Comparison of ENCODE assay signal across 17 cellular contexts in the genomic region with DNA sequence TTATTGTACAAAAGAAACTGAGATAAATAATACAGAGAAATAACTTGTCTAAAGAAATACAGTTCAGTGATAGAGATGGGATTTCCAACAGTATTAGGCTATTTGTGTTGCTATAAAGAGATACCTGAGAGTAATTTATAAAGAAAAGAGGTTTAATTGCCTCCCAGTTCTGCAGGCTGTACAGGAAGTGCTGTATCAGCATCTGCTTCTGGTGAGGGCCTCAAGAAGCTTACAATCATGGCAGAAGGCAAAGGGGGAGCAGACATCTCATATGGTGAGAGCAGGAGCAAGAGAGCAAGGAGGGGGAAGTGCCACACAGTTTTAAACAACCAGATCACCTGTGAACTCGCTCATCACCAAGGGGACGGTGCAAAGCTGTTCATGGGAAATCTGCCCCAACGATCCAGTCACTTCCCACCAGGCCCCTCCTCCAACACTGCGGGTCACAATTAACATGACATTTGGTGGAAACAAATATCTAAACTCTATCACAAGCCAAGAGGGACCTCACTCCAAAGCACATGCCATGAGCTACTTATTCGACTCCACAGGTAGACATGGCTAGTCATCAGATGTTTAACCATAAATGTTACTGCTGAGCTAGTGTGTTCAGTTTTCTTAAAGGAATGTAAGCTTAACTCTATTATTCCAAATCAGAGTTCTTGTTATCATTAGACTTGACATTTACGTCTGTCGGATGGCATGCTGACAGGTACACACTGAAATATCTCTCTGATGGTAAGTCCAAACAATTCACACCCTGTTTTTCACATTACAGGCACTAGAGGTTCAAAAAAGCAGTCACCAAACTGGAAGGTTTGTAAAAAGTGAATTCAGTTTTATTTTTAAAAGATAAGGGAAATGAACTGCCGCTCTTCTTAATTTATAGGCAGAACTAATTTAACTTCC.
DNase-seq lines count a peak whose midpoint lies in the region; FAIRE-seq and TF ChIP-seq lines count a peak whose summit lies in the region.
"Had no signal": no experiment of that assay in that cellular context is flagged by ENCODE, and none has a peak within 500 bp of the region (broad histone marks: within the 10 kb centered on the region; RNA-seq: fewer than 3 reads in every experiment).

No MANE protein-coding gene starts in this region.

- H2AFZ ChIP-seq in H9 (ENCODE audit: low read length) (no peak overlapping the region), H1 (ENCODE audit: low read length) (no peak overlapping the region), neuronal stem cell (ENCODE audit: low read length) (no peak overlapping the region)

- DNase-seq in ELF-1 (ENCODE audit: low read depth, low spot score) (peak; percentile 3), H9 (no peak), H1 (ENCODE audit: low read depth in 1 of 2, low spot score in 2 of 2) (no peak), neuronal stem cell (ENCODE audit: low spot score) (no peak), kidney (no peak), GM19239 (ENCODE audit: insufficient read length, low spot score) (no peak), tibial artery (no peak)
- DNase-seq: CD8-positive, alpha-beta T cell; COR-L47; DND-41; GF-D8; GOT3 had no signal

- H3K79me2 ChIP-seq in H9 (ENCODE audit: insufficient read depth, low read length) = no peaks in the 10 kb centered on the region
- H3K79me2 ChIP-seq in H1 (ENCODE audit: control insufficient read depth in 1 of 2, insufficient read depth in 2 of 2, low read length in 2 of 2) = no peaks in the 10 kb centered on the region

- peaks cover 7 to 12% of the 10 kb centered on the region in 2 experiments for H3K4me1 Mint-ChIP-seq in H9

- peak overlapping the region in 2 of 3 experiments; percentile 20 to 62; a peak in 2 of 7 replicates for H3K27ac Mint-ChIP-seq in H9
- H3K27ac Mint-ChIP-seq: B cell; CD8-positive, alpha-beta T cell; IgD-negative memory B cell had no signal

- no peak overlapping the region for H3K14ac ChIP-seq in H9 (ENCODE audit: insufficient read depth, low read length)
- H3K14ac ChIP-seq in H1 (ENCODE audit: insufficient read length) = no peak overlapping the region
- peak overlapping the region; percentile 75 for H3K14ac ChIP-seq in neuronal stem cell (ENCODE audit: low read length)

- H3K36me3 Mint-ChIP-seq in H9 (ENCODE audit: insufficient read depth in 1 of 3, low read depth in 3 of 3) = peaks cover 0 to 4% (median 4%) of the 10 kb centered on the region in 3 experiments; a peak in 2 of 7 replicates

- H3K9me3 Mint-ChIP-seq in H9 = peaks cover 0 to 3% of the 10 kb centered on the region in 2 experiments; a peak in 1 of 5 replicates
- H3K9me3 Mint-ChIP-seq: CD8-positive, alpha-beta T cell; IgD-negative memory B cell had no signal

- H4K8ac ChIP-seq in H9 (replicated peaks; ENCODE audit: insufficient read length, low read depth, low read length) (no peak overlapping the region), H1 (ENCODE audit: extremely low read depth, insufficient read depth, low read length) (peak overlapping the region; percentile 77; the same call in 1 of the 2 replicates), neuronal stem cell (ENCODE audit: low read depth, low read length) (no peak overlapping the region)

- H3K23ac ChIP-seq in H9 (ENCODE audit: insufficient read length, low read depth, low read length) (no peak overlapping the region), H1 (ENCODE audit: insufficient read length) (no peak overlapping the region), neuronal stem cell (ENCODE audit: low read depth, low read length, poor library complexity) (no peak overlapping the region)

- no peaks in the 10 kb centered on the region for H3K23me2 ChIP-seq in H9 (ENCODE audit: insufficient read length, low read depth, low read length, poor library complexity, severe bottlenecking)
- no peaks in the 10 kb centered on the region for H3K23me2 ChIP-seq in H1 (ENCODE audit: low read depth, low read length)

- H3K9ac ChIP-seq in H9 (ENCODE audit: extremely low read depth, insufficient read length, low read length) = no peak overlapping the region
- no peak overlapping the region; a peak in 1 of 7 replicates for H3K9ac ChIP-seq in H1 (replicated peaks in 1 of 4; ENCODE audit: extremely low read depth in 1 of 4, low read depth in 3 of 4, low read length in 3 of 4)
- H3K9ac ChIP-seq in neuronal stem cell (ENCODE audit: low read depth, low read length, poor library complexity) = no peak overlapping the region
- no peak overlapping the region for H3K9ac ChIP-seq in kidney (ENCODE audit: low read length in 2 of 2)
- H3K9ac ChIP-seq: KMS-11 had no signal

- H3K79me1 ChIP-seq in H9 (ENCODE audit: insufficient read depth, low read depth, low read length, poor library complexity, severe bottlenecking) (no peaks in the 10 kb centered on the region), H1 (ENCODE audit: low read depth, low read length) (no peaks in the 10 kb centered on the region), neuronal stem cell (ENCODE audit: low read depth, low read length) (no peaks in the 10 kb centered on the region)

- no peak overlapping the region for H2BK20ac ChIP-seq in H9 (ENCODE audit: low read depth, low read length, poor library complexity, severe bottlenecking)
- H2BK20ac ChIP-seq in H1 (ENCODE audit: low read length) = no peak overlapping the region

- TF ChIP-seq CTCF in H9 (conservative IDR thresholded peaks at IDR 0.05) (no peak), H1 (IDR thresholded peaks at IDR 0.05; ENCODE audit: control extremely low read depth in 1 of 3, insufficient read depth in 1 of 3, low read depth in 1 of 3, low read length in 3 of 3) (no peak), kidney (IDR thresholded peaks at IDR 0.05; ENCODE audit: borderline replicate concordance, extremely low read depth, insufficient read depth) (no peak), tibial artery (IDR thresholded peaks at IDR 0.05) (no peak)

- H2BK15ac ChIP-seq in H9 (ENCODE audit: low read depth, low read length) = no peak overlapping the region
- H2BK15ac ChIP-seq in H1 (ENCODE audit: low read length) = no peak overlapping the region
- H2BK15ac ChIP-seq in neuronal stem cell (ENCODE audit: low read length) = no peak overlapping the region

- POLR2A ChIA-PET in H1 (lab: Charles Lee; ENCODE audit: partially characterized antibody) = interaction anchor here (0.6 kb wide), 1 partner anchor 42 kb away, joined by 3 read pairs; no protein-coding TSS in a partner anchor

- H4K5ac ChIP-seq in H9 (ENCODE audit: insufficient read length, low read depth, low read length) (no peak overlapping the region), H1 (ENCODE audit: insufficient read length, low read depth, low read length) (no peak overlapping the region)

- no peak overlapping the region for H3T11ph ChIP-seq in H9 (ENCODE audit: low read length)

- H3K18ac ChIP-seq in H9 (ENCODE audit: insufficient read length, low read depth, low read length) (no peak overlapping the region), H1 (ENCODE audit: extremely low read depth, low read length) (no peak overlapping the region), neuronal stem cell (ENCODE audit: low read length) (no peak overlapping the region)

- H3K36me3 ChIP-seq in H1 (ENCODE audit: control insufficient read depth in 2 of 4, insufficient read depth in 4 of 4, low read length in 3 of 4) = no peaks in the 10 kb centered on the region
- H3K36me3 ChIP-seq in neuronal stem cell (replicated peaks in 1 of 2; ENCODE audit: control insufficient read depth in 2 of 2, insufficient read depth in 2 of 2, low read length in 2 of 2) = no peaks in the 10 kb centered on the region
- no peaks in the 10 kb centered on the region for H3K36me3 ChIP-seq in kidney (ENCODE audit: control insufficient read depth in 1 of 2, insufficient read depth in 2 of 2, low read length in 2 of 2)
- H3K36me3 ChIP-seq in tibial artery = peaks cover 0 to 8% (median 0%) of the 10 kb centered on the region in 3 donors

- H3K4ac ChIP-seq in H9 (ENCODE audit: low read depth, low read length) (no peak overlapping the region), H1 (replicated peaks; ENCODE audit: insufficient read length, low read depth, low read length) (no peak overlapping the region), neuronal stem cell (ENCODE audit: low read length) (no peak overlapping the region)

- WGBS in H9 (ENCODE audit: extremely low coverage, insufficient read length, low lambda C conversion rate) = no CpG with 5 or more reads among the region's 8 CpGs
- 88% methylated on average over 8 of the region's 8 CpGs; no CpG with 5 or more reads in 1 of the 2 experiments for WGBS in H1 (ENCODE audit: extremely low coverage in 1 of 2, insufficient coverage in 1 of 2, insufficient read length in 1 of 2, insufficient replicate concordance in 2 of 2, low coverage in 1 of 2, low lambda C conversion rate in 2 of 2, missing lambda C conversion rate in 1 of 2), 2 experiments
- no CpG with 5 or more reads among the region's 8 CpGs for WGBS in neuronal stem cell (ENCODE audit: extremely low coverage in 2 of 2, insufficient read length in 2 of 2, insufficient replicate concordance in 1 of 2), 2 donors

- TF ChIP-seq EP300 in H1 (IDR thresholded peaks at IDR 0.05; ENCODE audit: borderline replicate concordance in 1 of 2, low read depth in 2 of 2, low read length in 2 of 2) = no peak

- no peak overlapping the region for H3K56ac ChIP-seq in H9 (ENCODE audit: insufficient read length, low read depth, low read length)
- H3K56ac ChIP-seq in H1 (replicated peaks; ENCODE audit: insufficient read length, low read depth, low read length) = no peak overlapping the region

- H2BK5ac ChIP-seq in H9 (ENCODE audit: insufficient read length, low read length) = no peak overlapping the region
- no peak overlapping the region for H2BK5ac ChIP-seq in H1 (ENCODE audit: low read depth, low read length)
- no peak overlapping the region for H2BK5ac ChIP-seq in neuronal stem cell (ENCODE audit: low read length)

- no peak overlapping the region for H3K27ac ChIP-seq in H9 (ENCODE audit: insufficient read length, low read depth, low read length)
- no peak overlapping the region for H3K27ac ChIP-seq in H1 (ENCODE audit: low read depth, low read length)
- H3K27ac ChIP-seq in neuronal stem cell (replicated peaks; ENCODE audit: low read length) = no peak overlapping the region
- H3K27ac ChIP-seq in kidney (ENCODE audit: low read depth in 2 of 2, low read length in 2 of 2) = no peak overlapping the region
- H3K27ac ChIP-seq in tibial artery = no peak overlapping the region
- H3K27ac ChIP-seq: C4-2B, HL-60, KMS-11 had no signal

- no peak for TF ChIP-seq RAD21 in H1 (IDR thresholded peaks at IDR 0.05 in 1 of 2, conservative IDR thresholded peaks at IDR 0.05 in 1 of 2; ENCODE audit: low read depth in 2 of 2, low read length in 2 of 2)

- H3K27me3 ChIP-seq in H9 (ENCODE audit: insufficient read depth, low read length) (no peaks in the 10 kb centered on the region), H1 (replicated peaks in 1 of 4; ENCODE audit: control insufficient read depth in 3 of 4, extremely low read depth in 1 of 4, insufficient read depth in 3 of 4, low read length in 3 of 4) (no peaks in the 10 kb centered on the region), neuronal stem cell (ENCODE audit: control insufficient read depth in 3 of 3, insufficient read depth in 3 of 3, low read depth in 1 of 3, low read length in 3 of 3) (no peaks in the 10 kb centered on the region), tibial artery (no peaks in the 10 kb centered on the region)

- no peaks in the 10 kb centered on the region for H4K20me1 ChIP-seq in H9 (ENCODE audit: control insufficient read depth, insufficient read depth, insufficient read length)
- H4K20me1 ChIP-seq in H1 (replicated peaks in 1 of 2; ENCODE audit: control insufficient read depth in 1 of 2, insufficient read depth in 2 of 2, low read length in 2 of 2) = no peaks in the 10 kb centered on the region

- no peak overlapping the region for H3K4me3 Mint-ChIP-seq in H9
- H3K4me3 Mint-ChIP-seq: B cell; CD8-positive, alpha-beta T cell; IgD-negative memory B cell had no signal

- no peaks in the 10 kb centered on the region for H3K27me3 Mint-ChIP-seq in H9 (ENCODE audit: low read depth)
- H3K27me3 Mint-ChIP-seq: B cell, IgD-negative memory B cell had no signal

- no peaks in the 10 kb centered on the region for H3K9me3 ChIP-seq in H9 (ENCODE audit: control insufficient read depth, low read depth, low read length)
- no peaks in the 10 kb centered on the region for H3K9me3 ChIP-seq in H1 (ENCODE audit: insufficient read depth in 2 of 2, low read depth in 1 of 2, low read length in 1 of 2)
- peaks cover 0 to 2% of the 10 kb centered on the region in 2 donors for H3K9me3 ChIP-seq in neuronal stem cell (replicated peaks in 1 of 2; ENCODE audit: control insufficient read depth in 2 of 2, insufficient read depth in 1 of 2, low read depth in 1 of 2, low read length in 2 of 2)
- H3K9me3 ChIP-seq in kidney (ENCODE audit: control insufficient read depth in 1 of 2, low read length in 2 of 2) = no peaks in the 10 kb centered on the region
- no peaks in the 10 kb centered on the region for H3K9me3 ChIP-seq in tibial artery

- no peak overlapping the region for H3K4me2 ChIP-seq in H9 (ENCODE audit: insufficient read depth, insufficient read length, low read length)
- no peak overlapping the region for H3K4me2 ChIP-seq in H1 (ENCODE audit: insufficient read depth in 1 of 2, low read depth in 2 of 2, low read length in 2 of 2)
- no peak overlapping the region for H3K4me2 ChIP-seq in neuronal stem cell (ENCODE audit: insufficient read depth, low read length, poor library complexity, severe bottlenecking)
- H3K4me2 ChIP-seq: KMS-11 had no signal

- H2BK12ac ChIP-seq in H9 (ENCODE audit: insufficient read length, low read depth, low read length) = no peak overlapping the region
- H2BK12ac ChIP-seq in H1 (ENCODE audit: low read depth, low read length) = no peak overlapping the region
- H2BK12ac ChIP-seq in neuronal stem cell (ENCODE audit: low read length) = no peak overlapping the region

- no peak for FAIRE-seq in H1 (lab: Jason Lieb, UNC)
- no peak for FAIRE-seq in kidney (lab: Jason Lieb, UNC)
- no peak for FAIRE-seq in GM19239 (lab: Jason Lieb, UNC)

- no peak overlapping the region for H2BK120ac ChIP-seq in H9 (ENCODE audit: low read depth, low read length, poor library complexity, severe bottlenecking)
- H2BK120ac ChIP-seq in H1 (replicated peaks; ENCODE audit: low read depth, low read length) = no peak overlapping the region
- no peak overlapping the region for H2BK120ac ChIP-seq in neuronal stem cell (ENCODE audit: low read depth, low read length)

- H3K4me1 ChIP-seq in H9 (ENCODE audit: insufficient read depth, low read length) (no peaks in the 10 kb centered on the region; the same call in 1 of the 2 replicates), H1 (replicated peaks in 1 of 4; ENCODE audit: control insufficient read depth in 3 of 4, insufficient read depth in 4 of 4, low read length in 3 of 4) (no peaks in the 10 kb centered on the region; a peak in 1 of 7 replicates), neuronal stem cell (ENCODE audit: control insufficient read depth in 2 of 2, insufficient read depth in 1 of 2, low read depth in 1 of 2, low read length in 2 of 2) (no peaks in the 10 kb centered on the region), kidney (ENCODE audit: control insufficient read depth in 1 of 2, insufficient read depth in 1 of 2, low read depth in 1 of 2, low read length in 2 of 2) (peaks cover 4 to 8% of the 10 kb centered on the region in 2 donors), tibial artery (no peaks in the 10 kb centered on the region)

- H4K91ac ChIP-seq in H9 (ENCODE audit: insufficient read length, low read depth, low read length) (no peak overlapping the region), H1 (replicated peaks; ENCODE audit: insufficient read length, low read length) (no peak overlapping the region), neuronal stem cell (ENCODE audit: low read depth, low read length, poor library complexity) (no peak overlapping the region)

- H3K4me3 ChIP-seq in H1 (ENCODE audit: extremely low read depth in 1 of 4, insufficient read depth in 2 of 4, low read depth in 3 of 4, low read length in 4 of 4) (no peak overlapping the region), neuronal stem cell (ENCODE audit: low read length in 2 of 2) (no peak overlapping the region), kidney (ENCODE audit: low read length in 2 of 2) (no peak overlapping the region), tibial artery (no peak overlapping the region)

- intact Hi-C loops in kidney (cut with DNase I) = no loop called here
- intact Hi-C loops in tibial artery (cut with DNase I; ENCODE audit: low total_unique reads) = no loop called here

- CTCF ChIA-PET in H1 (lab: Charles Lee; ENCODE audit: partially characterized antibody) = interaction anchor here (0.6 to 0.9 kb wide), 2 partner anchors 382 to 384 kb away, joined by 3 read pairs; no protein-coding TSS in a partner anchor

- TF ChIP-seq POLR2A in H1 (IDR thresholded peaks at IDR 0.05; ENCODE audit: control extremely low read depth in 1 of 2, low read depth in 2 of 2, low read length in 2 of 2) = no peak

- H2AK5ac ChIP-seq in H9 (ENCODE audit: insufficient read length, low read length) (no peak overlapping the region), H1 (ENCODE audit: low read depth, low read length) (no peak overlapping the region), neuronal stem cell (ENCODE audit: low read depth, low read length) (no peak overlapping the region)
